In genomic region chr7:125681508-125681907, GRCh38 we compare ENCODE assay signal across 10 cellular contexts.
"Had no signal": no experiment of that assay in that cellular context is flagged by ENCODE, and none has a peak within 500 bp of the region (broad histone marks: within the 10 kb centered on the region; RNA-seq: fewer than 3 reads in every experiment).

No MANE protein-coding gene starts in this region.

- H3K36me3 ChIP-seq: brain microvascular endothelial cell, gastroesophageal sphincter, left ventricle myocardium inferior had no signal

- H3K27ac ChIP-seq: brain microvascular endothelial cell, gastroesophageal sphincter, left ventricle myocardium inferior had no signal

- H3K4me3 ChIP-seq: gastroesophageal sphincter, left ventricle myocardium inferior had no signal

- H3K4me1 ChIP-seq: gastroesophageal sphincter, left ventricle myocardium inferior had no signal

- ATAC-seq: activated T-cell treated with anti-CD3 and anti-CD28 coated beads, Interleukin-2, amount 50 U/mL, for 4 hours; gastroesophageal sphincter; natural killer cell had no signal

- H3K9me3 ChIP-seq: gastroesophageal sphincter had no signal

- DNase-seq: activated CD4-positive, alpha-beta memory T cell treated with anti-CD3 and anti-CD28 coated beads for 36 hours; activated effector memory CD4-positive, alpha-beta T cell treated with anti-CD3 and anti-CD28 coated beads, Interleukin-2, amount 50 U/mL, for 16 hours; activated T-cell treated with anti-CD3 and anti-CD28 coated beads, Interleukin-2, amount 50 U/mL, for 4 hours; brain microvascular endothelial cell; kidney; left ventricle myocardium inferior; natural killer cell; posterior cingulate gyrus; stimulated activated CD4-positive, alpha-beta T cell treated with anti-CD3 and anti-CD28 coated beads, Interleukin-15, amount 100 ng/mL, for 24 hours had no signal

- H3K27me3 ChIP-seq: brain microvascular endothelial cell, gastroesophageal sphincter had no signal
